Comparison of ENCODE assay signal across 14 cellular contexts in the genomic region with DNA sequence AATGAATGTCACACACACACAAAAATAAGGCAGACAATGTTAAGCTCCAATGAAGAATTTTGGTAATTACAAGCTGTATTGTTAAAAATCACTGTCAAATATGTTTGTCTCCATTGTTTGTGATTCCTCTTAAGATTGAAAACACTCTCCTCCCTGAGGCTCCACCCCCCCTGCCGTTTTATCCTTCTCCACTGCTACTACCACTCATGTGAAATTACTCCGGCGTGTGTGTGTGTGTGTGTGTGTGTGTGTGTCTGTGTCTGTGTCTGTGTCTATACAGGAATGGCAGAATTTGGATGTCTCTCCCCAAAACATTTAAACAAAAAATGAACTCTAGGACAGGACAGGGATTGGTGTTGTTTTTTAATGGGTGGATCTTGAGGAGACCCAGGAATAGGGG.
DNase-seq lines count a peak whose midpoint lies in the region; ATAC-seq and TF ChIP-seq lines count a peak whose summit lies in the region.
"Had no signal": no experiment of that assay in that cellular context is flagged by ENCODE, and none has a peak within 500 bp of the region (broad histone marks: within the 10 kb centered on the region; RNA-seq: fewer than 3 reads in every experiment).

No MANE protein-coding gene starts in this region.

- H2BK15ac ChIP-seq in IMR-90 (ENCODE audit: low read depth, low read length) = no peak overlapping the region

- H3K27me3 ChIP-seq in GM23338 (ENCODE audit: insufficient read depth) (no peaks in the 10 kb centered on the region), IMR-90 (ENCODE audit: control insufficient read depth, insufficient read depth, low read length) (no peaks in the 10 kb centered on the region), endodermal cell (ENCODE audit: control insufficient read depth, insufficient read depth, low read length, poor library complexity, severe bottlenecking) (peaks cover 15% of the 10 kb centered on the region)
- H3K27me3 ChIP-seq: BLaER1 treated with 17β-estradiol and CSF1 and Interleukin-3, amounts not matched to agents 10 nM and 100 nM had no signal

- no peak overlapping the region for H3K27ac ChIP-seq in GM23338 (ENCODE audit: low read depth)
- no peak overlapping the region for H3K27ac ChIP-seq in IMR-90 (ENCODE audit: insufficient read depth, low read length)
- H3K27ac ChIP-seq in endodermal cell (ENCODE audit: low read depth, low read length) = no peak overlapping the region
- H3K27ac ChIP-seq: BLaER1 treated with 17β-estradiol and CSF1 and Interleukin-3, amounts not matched to agents 10 nM and 100 nM had no signal

- H4K5ac ChIP-seq in IMR-90 (ENCODE audit: low read depth, low read length) = no peak overlapping the region

- H2AFZ ChIP-seq in GM23338 (no peak overlapping the region), IMR-90 (replicated peaks; ENCODE audit: low read length, poor library complexity) (no peak overlapping the region)

- intact Hi-C loops in IMR-90 (cut with micrococcal nuclease) = no loop called here

- H3K27me3 Mint-ChIP-seq in GM23338 (ENCODE audit: insufficient read depth, low read depth, poor library complexity) (no peaks in the 10 kb centered on the region), endodermal cell (ENCODE audit: insufficient read depth) (peaks cover 15% of the 10 kb centered on the region)
- H3K27me3 Mint-ChIP-seq: B cell had no signal

- TF ChIP-seq CTCF in GM23338 (conservative IDR thresholded peaks at IDR 0.05; ENCODE audit: low read depth in 2 of 2) = no peak
- no peak for TF ChIP-seq CTCF in IMR-90 (conservative IDR thresholded peaks at IDR 0.05; ENCODE audit: low read depth, low read length)
- TF ChIP-seq CTCF in endodermal cell (conservative IDR thresholded peaks at IDR 0.05) = no peak

- H3K27ac Mint-ChIP-seq in GM23338 (peak overlapping the region; percentile 16; the same call in 1 of the 2 replicates), endodermal cell (no peak overlapping the region)
- H3K27ac Mint-ChIP-seq: B cell; CD8-positive, alpha-beta T cell had no signal

- H3K4ac ChIP-seq in IMR-90 (ENCODE audit: low read depth, low read length) = no peak overlapping the region

- H3K4me1 Mint-ChIP-seq in GM23338 (peaks cover 11% of the 10 kb centered on the region; the same call in 2 of the 3 replicates), endodermal cell (peaks cover 25% of the 10 kb centered on the region)
- H3K4me1 Mint-ChIP-seq: B cell had no signal

- H3K9me2 ChIP-seq in GM23338 (ENCODE audit: insufficient read depth) = no peaks in the 10 kb centered on the region

- H4K20me1 ChIP-seq in GM23338 (replicated peaks; ENCODE audit: insufficient read depth) (no peaks in the 10 kb centered on the region), IMR-90 (ENCODE audit: insufficient read depth, low read length) (no peaks in the 10 kb centered on the region)
- H4K20me1 ChIP-seq: BLaER1 treated with 17β-estradiol and CSF1 and Interleukin-3, amounts not matched to agents 10 nM and 100 nM had no signal

- POLR2A ChIA-PET in IMR-90 (lab: Charles Lee; ENCODE audit: unreplicated experiment) = no interaction called here

- no peaks in the 10 kb centered on the region for H3K79me2 ChIP-seq in GM23338 (replicated peaks; ENCODE audit: insufficient read depth)

- dilution Hi-C loops in IMR-90 (cut with HindIII; ENCODE audit: low sequenced_read_pairs, unreplicated experiment) = no loop called here

- DNase-seq in NCI-H1417 (lab: John Stamatoyannopoulos, UW) (peak in 2 of 3 experiments; percentile 32 to 63), NCI-H1417 treated with DMSO at 0.1 percent for 48 hours (lab: John Stamatoyannopoulos, UW) (no peak), GM23338 (ENCODE audit: low spot score) (no peak), IMR-90 (no peak), endodermal cell (peak; percentile 52), SHP77 (lab: John Stamatoyannopoulos, UW) (no peak)
- DNase-seq in activated effector memory CD4-positive, alpha-beta T cell treated with Interleukin-2 at 50 U/mL for 16 hours = no peak
- DNase-seq: 8988T; Calu3; CD8-positive, alpha-beta T cell; GOT3; H7 had no signal

- in situ Hi-C loops in IMR-90 (cut with MboI; ENCODE audit: low sequenced_read_pairs) = no loop called here

- H2BK120ac ChIP-seq in IMR-90 (ENCODE audit: low read depth, low read length) = no peak overlapping the region

- no peaks in the 10 kb centered on the region for H3K79me1 ChIP-seq in IMR-90 (ENCODE audit: low read depth in 1 of 2, low read length in 2 of 2)

- H2AK9ac ChIP-seq in IMR-90 (replicated peaks; ENCODE audit: low read depth, low read length, poor library complexity) = no peak overlapping the region

- CTCF ChIA-PET in IMR-90 (lab: Yijun Ruan, JAX) = no interaction called here

- no TSS peak for BruUV-seq in IMR-90 (replicated peaks; lab: Mats Ljungman, UMichigan)

- H4K91ac ChIP-seq in IMR-90 (ENCODE audit: insufficient read depth, low read depth, low read length) = no peak overlapping the region

- H3K9me3 ChIP-seq in IMR-90 (ENCODE audit: control insufficient read depth, insufficient read depth, low read length) = no peaks in the 10 kb centered on the region
- no peaks in the 10 kb centered on the region for H3K9me3 ChIP-seq in endodermal cell (ENCODE audit: control insufficient read depth, low read length)
- H3K9me3 ChIP-seq: BLaER1 treated with 17β-estradiol and CSF1 and Interleukin-3, amounts not matched to agents 10 nM and 100 nM had no signal

- no peak overlapping the region for H2AK5ac ChIP-seq in IMR-90 (ENCODE audit: low read depth, low read length)

- no peak for TF ChIP-seq RAD21 in IMR-90 (IDR thresholded peaks at IDR 0.05; ENCODE audit: low read length)

- no peaks in the 10 kb centered on the region for H3K36me3 ChIP-seq in GM23338 (ENCODE audit: insufficient read depth)
- no peaks in the 10 kb centered on the region for H3K36me3 ChIP-seq in IMR-90 (ENCODE audit: control insufficient read depth, insufficient read depth, low read length)
- no peaks in the 10 kb centered on the region for H3K36me3 ChIP-seq in endodermal cell (ENCODE audit: control insufficient read depth, insufficient read depth, low read length)

- no peak overlapping the region for H3K23ac ChIP-seq in IMR-90 (ENCODE audit: low read depth, low read length)

- H2BK5ac ChIP-seq in IMR-90 (ENCODE audit: low read depth, low read length, poor library complexity, severe bottlenecking) = peak overlapping the region; percentile 32

- no peak overlapping the region for H2BK20ac ChIP-seq in IMR-90 (ENCODE audit: low read depth, low read length)

- H3K4me3 Mint-ChIP-seq in GM23338 = no peak overlapping the region
- no peak overlapping the region for H3K4me3 Mint-ChIP-seq in endodermal cell
- H3K4me3 Mint-ChIP-seq: B cell; CD8-positive, alpha-beta T cell had no signal

- no peak for ATAC-seq in GM23338
- ATAC-seq in IMR-90 (ENCODE audit: low read depth) = no peak
- ATAC-seq: CD8-positive, alpha-beta T cell had no signal

- H3K9ac ChIP-seq in IMR-90 (ENCODE audit: low read depth, low read length) (no peak overlapping the region), endodermal cell (ENCODE audit: extremely low read depth, low read length, poor library complexity, severe bottlenecking) (no peak overlapping the region)
- H3K9ac ChIP-seq: BLaER1 treated with 17β-estradiol and CSF1 and Interleukin-3, amounts not matched to agents 10 nM and 100 nM had no signal

- no peak overlapping the region for H3K14ac ChIP-seq in IMR-90 (replicated peaks; ENCODE audit: low read depth, low read length)

- no peaks in the 10 kb centered on the region for H3K9me1 ChIP-seq in IMR-90 (ENCODE audit: insufficient read depth, low read length)

- H3K9me3 Mint-ChIP-seq in GM23338 (no peaks in the 10 kb centered on the region), endodermal cell (no peaks in the 10 kb centered on the region)
- H3K9me3 Mint-ChIP-seq: CD8-positive, alpha-beta T cell had no signal

- H3F3A ChIP-seq in GM23338 (replicated peaks; ENCODE audit: low read depth) = no peaks in the 10 kb centered on the region

- H3K4me1 ChIP-seq in GM23338 (ENCODE audit: insufficient read depth) = peaks cover 7% of the 10 kb centered on the region; the same call in 1 of the 2 replicates
- H3K4me1 ChIP-seq in IMR-90 (ENCODE audit: control insufficient read depth, insufficient read depth, low read length) = peaks cover 2% of the 10 kb centered on the region; the same call in 1 of the 2 replicates
- H3K4me1 ChIP-seq in endodermal cell (ENCODE audit: control insufficient read depth, insufficient read depth, low read length) = no peaks in the 10 kb centered on the region
- H3K4me1 ChIP-seq: BLaER1 treated with 17β-estradiol and CSF1 and Interleukin-3, amounts not matched to agents 10 nM and 100 nM had no signal

- no peak for TF ChIP-seq POLR2A in IMR-90 (IDR thresholded peaks at IDR 0.05; ENCODE audit: low read depth, low read length)

- H3K4me3 ChIP-seq in GM23338 (no peak overlapping the region), IMR-90 (ENCODE audit: insufficient read depth, low read depth, low read length) (no peak overlapping the region), endodermal cell (ENCODE audit: low read length) (no peak overlapping the region)
- H3K4me3 ChIP-seq: BLaER1 treated with 17β-estradiol and CSF1 and Interleukin-3, amounts not matched to agents 10 nM and 100 nM had no signal

- no CpG with 5 or more reads among the region's 3 CpGs for WGBS in IMR-90 (ENCODE audit: extremely low coverage in 2 of 2, insufficient read length in 1 of 2), 2 experiments
- no CpG with 5 or more reads among the region's 3 CpGs for WGBS in endodermal cell (ENCODE audit: insufficient coverage in 1 of 2, insufficient read length in 1 of 2), 2 experiments

- H3K36me3 Mint-ChIP-seq in GM23338 (ENCODE audit: low read depth) (no peaks in the 10 kb centered on the region), endodermal cell (ENCODE audit: low read depth) (no peaks in the 10 kb centered on the region)

- H3K4me2 ChIP-seq in GM23338 (no peak overlapping the region), IMR-90 (ENCODE audit: low read depth, low read length) (no peak overlapping the region)
- H3K4me2 ChIP-seq: BLaER1 treated with 17β-estradiol and CSF1 and Interleukin-3, amounts not matched to agents 10 nM and 100 nM had no signal

- no peak overlapping the region for H4K8ac ChIP-seq in IMR-90 (ENCODE audit: low read depth in 2 of 2, low read length in 2 of 2)

- H3K56ac ChIP-seq in IMR-90 (ENCODE audit: extremely low read depth, insufficient read depth, low read length) = no peak overlapping the region

- no peak overlapping the region for H3K18ac ChIP-seq in IMR-90 (ENCODE audit: low read depth, low read length)

TF ChIP-seq in GM23338, 12 proteins besides CTCF, POLR2A, EP300 and RAD21 (continues in another document):
- TF ChIP-seq CREB1 (CRISPR knock-in tag; IDR thresholded peaks at IDR 0.05; ENCODE audit: low read depth) = no peak
- TF ChIP-seq JUNB (IDR thresholded peaks at IDR 0.05; ENCODE audit: unreplicated experiment) = no peak

TF ChIP-seq in IMR-90, 13 proteins besides CTCF, POLR2A, EP300 and RAD21:
- TF ChIP-seq BHLHE40 (IDR thresholded peaks at IDR 0.05; ENCODE audit: low read depth, low read length) = no peak

Comparison
In these comparisons a context has a peak if more than half of its experiments do, and no peak if none do; other contexts are left out.
1. DNase-seq: peak in NCI-H1417 (2 of 3) and endodermal cell (single experiment); none in NCI-H1417 treated with DMSO at 0.1 percent for 48 hours (single experiment), GM23338 (single experiment), IMR-90 (single experiment), activated effector memory CD4-positive, alpha-beta T cell treated with Interleukin-2 at 50 U/mL for 16 hours (single experiment) and SHP77 (0 of 2).